Comparison of ENCODE assay signal across 8 cellular contexts in the genomic region with DNA sequence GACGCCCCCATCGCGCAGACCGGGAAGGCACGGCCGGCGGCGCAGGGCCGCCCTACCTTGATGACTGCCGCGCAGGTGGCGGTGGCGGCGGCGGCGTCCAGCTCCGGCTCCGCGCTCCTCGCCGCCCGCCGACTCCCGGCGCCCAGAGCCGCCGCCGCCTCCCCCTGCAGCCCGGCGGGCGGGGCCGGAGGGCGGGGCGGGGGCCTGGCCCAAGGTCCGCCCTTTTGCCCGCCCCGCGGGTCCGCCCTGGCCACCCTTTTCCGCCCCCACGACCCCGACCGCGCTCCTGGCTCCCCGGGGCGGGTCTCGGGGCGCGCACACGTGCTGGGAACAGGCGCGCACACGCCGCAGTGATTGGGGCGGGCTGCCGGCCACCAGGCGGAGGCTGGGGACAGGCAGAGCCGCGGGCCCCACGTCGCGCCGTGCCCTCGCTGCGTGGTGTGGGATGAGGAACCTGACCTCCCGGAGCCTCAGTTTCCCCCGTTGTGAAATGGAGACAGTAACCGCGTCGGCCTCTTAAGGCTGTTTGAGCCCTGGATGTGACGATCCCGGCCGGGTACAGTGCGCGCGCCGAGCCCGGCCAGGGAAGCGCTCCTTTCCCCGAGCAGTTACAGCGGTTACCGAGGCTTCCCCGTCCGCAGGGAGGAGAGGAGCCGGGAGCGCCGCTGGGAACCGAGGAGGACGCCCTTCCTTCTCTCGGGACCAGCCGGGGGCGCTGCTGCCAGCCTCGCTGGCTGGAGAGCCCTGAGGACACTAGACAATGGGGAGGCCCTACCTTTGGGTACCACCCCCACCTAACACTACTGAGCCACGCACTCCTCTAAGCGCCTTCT. TPM values are rescaled to one million over a fixed set of nuclear protein-coding genes. Genes with fewer than 3 reads are reported as not detected.
A peak's percentile ranks its signal among the peaks of the same experiment; 100 is the strongest.
DNase-seq lines count a peak whose midpoint lies in the region; ATAC-seq and TF ChIP-seq lines count a peak whose summit lies in the region.

A gene with protein sequence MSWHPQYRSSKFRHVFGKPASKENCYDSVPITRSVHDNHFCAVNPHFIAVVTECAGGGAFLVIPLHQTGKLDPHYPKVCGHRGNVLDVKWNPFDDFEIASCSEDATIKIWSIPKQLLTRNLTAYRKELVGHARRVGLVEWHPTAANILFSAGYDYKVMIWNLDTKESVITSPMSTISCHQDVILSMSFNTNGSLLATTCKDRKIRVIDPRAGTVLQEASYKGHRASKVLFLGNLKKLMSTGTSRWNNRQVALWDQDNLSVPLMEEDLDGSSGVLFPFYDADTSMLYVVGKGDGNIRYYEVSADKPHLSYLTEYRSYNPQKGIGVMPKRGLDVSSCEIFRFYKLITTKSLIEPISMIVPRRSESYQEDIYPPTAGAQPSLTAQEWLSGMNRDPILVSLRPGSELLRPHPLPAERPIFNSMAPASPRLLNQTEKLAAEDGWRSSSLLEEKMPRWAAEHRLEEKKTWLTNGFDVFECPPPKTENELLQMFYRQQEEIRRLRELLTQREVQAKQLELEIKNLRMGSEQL (minus strand): TSS at position 135 of the 833 bp plus-strand sequence. CDS start 34,977 bp downstream, outside the sequence.

- under 1% methylated on average over 95 of the region's 95 CpGs for WGBS in HUES64

- no peaks in the 10 kb centered on the region for H3K36me3 Mint-ChIP-seq in activated T-helper 2 cell treated with anti-CD3 and anti-CD28 coated beads, Interferon-gamma antibody, Interleukin-2, Interleukin-4, amounts not matched to agents 10 μg/mL and 5 μg/mL and 100 μg/mL, durations not matched to agents 14 hours and 24 hours and 36 hours (ENCODE audit: low read depth)
- no peaks in the 10 kb centered on the region for H3K36me3 Mint-ChIP-seq in natural killer cell treated with Interleukin-12 subunit alpha and Interleukin-12 subunit beta and Interleukin-15 and Interleukin-18, amount 100 ng/mL, for 72 hours

- no peak within 1 kb of the TSS for H3K27ac Mint-ChIP-seq in activated T-helper 2 cell treated with anti-CD3 and anti-CD28 coated beads, Interferon-gamma antibody, Interleukin-2, Interleukin-4, amounts not matched to agents 10 μg/mL and 5 μg/mL and 100 μg/mL, durations not matched to agents 14 hours and 24 hours and 36 hours
- no peak within 1 kb of the TSS for H3K27ac Mint-ChIP-seq in natural killer cell treated with Interleukin-12 subunit alpha and Interleukin-12 subunit beta and Interleukin-15 and Interleukin-18, amount 100 ng/mL, for 72 hours

- H3K4me1 ChIP-seq in BLaER1 treated with 17β-estradiol and CSF1 and Interleukin-3, amounts not matched to agents 10 nM and 100 nM = peaks cover 6 to 21% (median 15%) of the 10 kb centered on the region in 10 experiments; a peak in 18 of 20 replicates
- H3K4me1 ChIP-seq in HUES64 (ENCODE audit: insufficient read depth, low read length) (peaks cover 12% of the 10 kb centered on the region; the same call in 1 of the 2 replicates), Panc1 (ENCODE audit: control insufficient read depth, insufficient read depth, low read length) (no peaks in the 10 kb centered on the region; the same call in 1 of the 2 replicates)

- DNase-seq in Panc1 (ENCODE audit: low read depth, low spot score) = no peak
- DNase-seq in activated T-helper 2 cell treated with anti-CD3 and anti-CD28 coated beads, Interferon-gamma antibody, Interleukin-2, Interleukin-4, amounts not matched to agents 10 μg/mL and 5 μg/mL and 100 μg/mL, durations not matched to agents 14 hours and 24 hours and 36 hours (ENCODE audit: low spot score) = peak; percentile 59
- DNase-seq in fibroblast of pulmonary artery (ENCODE audit: low read depth) = peak; percentile 61
- DNase-seq in natural killer cell treated with Interleukin-12 subunit alpha and Interleukin-12 subunit beta and Interleukin-15 and Interleukin-18, amount 100 ng/mL, for 72 hours (ENCODE audit: low spot score) = peak; percentile 83
- DNase-seq in stimulated activated naive CD4-positive, alpha-beta T cell treated with Interleukin-2 at 50 U/mL for 16 hours (lab: John Stamatoyannopoulos, UW) = peak; percentile 69

- peak within 1 kb of the TSS; percentile 64 to 80 (median 72) for H3K4me3 ChIP-seq in BLaER1 treated with 17β-estradiol and CSF1 and Interleukin-3, amounts not matched to agents 10 nM and 100 nM
- H3K4me3 ChIP-seq in HUES64 (ENCODE audit: low read length) (peak within 1 kb of the TSS; percentile 57), Panc1 (ENCODE audit: low read depth in 2 of 2, low read length in 2 of 2) (peak within 1 kb of the TSS; percentile 56 to 58), fibroblast of pulmonary artery (replicated peaks; ENCODE audit: low read depth, low read length) (peak within 1 kb of the TSS; percentile 65)

- H3K9ac ChIP-seq in BLaER1 treated with 17β-estradiol and CSF1 and Interleukin-3, amounts not matched to agents 10 nM and 100 nM = peak within 1 kb of the TSS; percentile 66 to 82 (median 78)
- peak within 1 kb of the TSS; percentile 59 for H3K9ac ChIP-seq in HUES64 (ENCODE audit: low read depth, low read length)

- intact Hi-C loops in Panc1 (cut with micrococcal nuclease; ENCODE audit: unreplicated experiment) = loop anchor here (10.0 kb wide), 1 partner anchor 78 kb away; a partner anchor contains a TSS
- intact Hi-C loops in activated T-helper 2 cell treated with anti-CD3 and anti-CD28 coated beads, Interferon-gamma antibody, Interleukin-2, Interleukin-4, amounts not matched to agents 10 μg/mL and 5 μg/mL and 100 μg/mL, durations not matched to agents 14 hours and 24 hours and 36 hours (cut with micrococcal nuclease) = loop anchor here (1.0 to 2.0 kb wide), 3 partner anchors 62 to 117 kb away; a partner anchor contains a TSS

- CTCF ChIA-PET in Panc1 (lab: Charles Lee) = interaction anchor here (0.7 kb wide), 1 partner anchor 108 kb away, joined by 3 read pairs; no protein-coding TSS in a partner anchor

- H3K4me2 ChIP-seq in BLaER1 treated with 17β-estradiol and CSF1 and Interleukin-3, amounts not matched to agents 10 nM and 100 nM = peak within 1 kb of the TSS; percentile 75 to 99 (median 95)

- no TSS peak for BruUV-seq in Panc1 (replicated peaks; lab: Mats Ljungman, UMichigan)

- peak within 1 kb of the TSS in 10 of 11 experiments; percentile 26 to 63 (median 46); a peak in 19 of 22 replicates for H3K27ac ChIP-seq in BLaER1 treated with 17β-estradiol and CSF1 and Interleukin-3, amounts not matched to agents 10 nM and 100 nM
- H3K27ac ChIP-seq in HUES64 (ENCODE audit: low read depth, low read length) = peak within 1 kb of the TSS; percentile 54; the same call in 1 of the 2 replicates
- H3K27ac ChIP-seq in Panc1 (ENCODE audit: low read length) = peak within 1 kb of the TSS; percentile 12; the same call in 1 of the 2 replicates

- peak; percentile 49 for ATAC-seq in GM19397 (IDR thresholded peaks at IDR 0.05; ENCODE audit: unreplicated experiment)
- peak; percentile 88 for ATAC-seq in Panc1
- ATAC-seq in natural killer cell treated with Interleukin-12 subunit alpha and Interleukin-12 subunit beta and Interleukin-15 and Interleukin-18, amount 100 ng/mL, for 72 hours = peak; percentile 93 to 95

- peaks cover 9% of the 10 kb centered on the region for H3K4me1 Mint-ChIP-seq in activated T-helper 2 cell treated with anti-CD3 and anti-CD28 coated beads, Interferon-gamma antibody, Interleukin-2, Interleukin-4, amounts not matched to agents 10 μg/mL and 5 μg/mL and 100 μg/mL, durations not matched to agents 14 hours and 24 hours and 36 hours (ENCODE audit: low read depth)
- H3K4me1 Mint-ChIP-seq in natural killer cell treated with Interleukin-12 subunit alpha and Interleukin-12 subunit beta and Interleukin-15 and Interleukin-18, amount 100 ng/mL, for 72 hours (ENCODE audit: low read depth in 2 of 2) = peaks cover 0 to 3% of the 10 kb centered on the region in 2 donors

- H3K36me3 ChIP-seq in BLaER1 treated with 17β-estradiol and CSF1 and Interleukin-3, amounts not matched to agents 10 nM and 100 nM = peaks cover 0 to 6% (median 0%) of the 10 kb centered on the region in 11 experiments; a peak in 4 of 22 replicates
- H3K36me3 ChIP-seq in HUES64 (ENCODE audit: insufficient read depth, low read length) (no peaks in the 10 kb centered on the region), Panc1 (ENCODE audit: control insufficient read depth, insufficient read depth, low read length) (no peaks in the 10 kb centered on the region)

- no peaks in the 10 kb centered on the region for H3K9me3 ChIP-seq in BLaER1 treated with 17β-estradiol and CSF1 and Interleukin-3, amounts not matched to agents 10 nM and 100 nM (replicated peaks in 1 of 11)
- H3K9me3 ChIP-seq in HUES64 (ENCODE audit: insufficient read depth, low read depth, low read length) (no peaks in the 10 kb centered on the region), Panc1 (ENCODE audit: control insufficient read depth, insufficient read depth, low read depth, low read length) (no peaks in the 10 kb centered on the region)

- peak within 1 kb of the TSS; percentile 83 for H3K4me3 Mint-ChIP-seq in activated T-helper 2 cell treated with anti-CD3 and anti-CD28 coated beads, Interferon-gamma antibody, Interleukin-2, Interleukin-4, amounts not matched to agents 10 μg/mL and 5 μg/mL and 100 μg/mL, durations not matched to agents 14 hours and 24 hours and 36 hours (ENCODE audit: low read depth)
- peak within 1 kb of the TSS; percentile 75 for H3K4me3 Mint-ChIP-seq in natural killer cell treated with Interleukin-12 subunit alpha and Interleukin-12 subunit beta and Interleukin-15 and Interleukin-18, amount 100 ng/mL, for 72 hours

- peaks cover 14% of the 10 kb centered on the region for H3K27me3 Mint-ChIP-seq in activated T-helper 2 cell treated with anti-CD3 and anti-CD28 coated beads, Interferon-gamma antibody, Interleukin-2, Interleukin-4, amounts not matched to agents 10 μg/mL and 5 μg/mL and 100 μg/mL, durations not matched to agents 14 hours and 24 hours and 36 hours (ENCODE audit: low read depth)
- H3K27me3 Mint-ChIP-seq in natural killer cell treated with Interleukin-12 subunit alpha and Interleukin-12 subunit beta and Interleukin-15 and Interleukin-18, amount 100 ng/mL, for 72 hours = no peaks in the 10 kb centered on the region

- peaks cover 0 to 22% (median 0%) of the 10 kb centered on the region in 11 experiments; a peak in 3 of 22 replicates for H4K20me1 ChIP-seq in BLaER1 treated with 17β-estradiol and CSF1 and Interleukin-3, amounts not matched to agents 10 nM and 100 nM

- no peaks in the 10 kb centered on the region for H3K9me3 Mint-ChIP-seq in activated T-helper 2 cell treated with anti-CD3 and anti-CD28 coated beads, Interferon-gamma antibody, Interleukin-2, Interleukin-4, amounts not matched to agents 10 μg/mL and 5 μg/mL and 100 μg/mL, durations not matched to agents 14 hours and 24 hours and 36 hours
- no peaks in the 10 kb centered on the region for H3K9me3 Mint-ChIP-seq in natural killer cell treated with Interleukin-12 subunit alpha and Interleukin-12 subunit beta and Interleukin-15 and Interleukin-18, amount 100 ng/mL, for 72 hours

- POLR2A ChIA-PET in Panc1 (lab: Charles Lee) = no interaction called here

- peaks cover 9 to 21% (median 15%) of the 10 kb centered on the region in 11 experiments; a peak in 20 of 22 replicates for H3K27me3 ChIP-seq in BLaER1 treated with 17β-estradiol and CSF1 and Interleukin-3, amounts not matched to agents 10 nM and 100 nM
- H3K27me3 ChIP-seq in HUES64 (ENCODE audit: insufficient read depth, low read length) (peaks cover 7% of the 10 kb centered on the region; the same call in 1 of the 2 replicates), Panc1 (ENCODE audit: control insufficient read depth, insufficient read depth, low read length) (no peaks in the 10 kb centered on the region)

- no peak for TF ChIP-seq CTCF in Panc1 (IDR thresholded peaks at IDR 0.05)
- peak; percentile 59 for TF ChIP-seq CTCF in fibroblast of pulmonary artery (IDR thresholded peaks at IDR 0.05; ENCODE audit: low read length, missing control alignments)

- in situ Hi-C loops in Panc1 (cut with HindIII; ENCODE audit: low pct_unique_long_range_greater_than_20kb, low sequenced_read_pairs) = no loop called here

RNA-seq across cellular contexts. Expression of the gene that starts here (rescaled TPM):
- 14.5 TPM for polyA plus RNA-seq in HUES64 (2013, experiment 1 of 2)
- polyA plus RNA-seq in HUES64 (2013, experiment 2 of 2) = 20.8 TPM
- 2.0 TPM for total RNA-seq in Panc1 (2021; ENCODE audit: unreplicated experiment)
- 3.3 TPM for polyA plus RNA-seq in Panc1 (2012; ENCODE audit: insufficient read length)
- total RNA-seq in activated T-helper 2 cell treated with anti-CD3 and anti-CD28 coated beads, Interferon-gamma antibody, Interleukin-2, Interleukin-4, amounts not matched to agents 10 μg/mL and 5 μg/mL and 100 μg/mL, durations not matched to agents 14 hours and 24 hours and 36 hours = 0.87 and 0.96 TPM in 2 replicates
- 1 to 10 TPM in 1 of 2 donors, under 1 TPM in 1; 0.95 to 1.8 TPM for total RNA-seq in natural killer cell treated with Interleukin-12 subunit alpha and Interleukin-12 subunit beta and Interleukin-15 and Interleukin-18, amount 100 ng/mL, for 72 hours

Comparison
In these comparisons a context has a peak if more than half of its experiments do, and no peak if none do; other contexts are left out.
1. Peak in DNase-seq in activated T-helper 2 cell treated with anti-CD3 and anti-CD28 coated beads, Interferon-gamma antibody, Interleukin-2, Interleukin-4, amounts not matched to agents 10 μg/mL and 5 μg/mL and 100 μg/mL, durations not matched to agents 14 hours and 24 hours and 36 hours; RNA of the gene not detected or under 1 TPM.